In the genomic region with DNA sequence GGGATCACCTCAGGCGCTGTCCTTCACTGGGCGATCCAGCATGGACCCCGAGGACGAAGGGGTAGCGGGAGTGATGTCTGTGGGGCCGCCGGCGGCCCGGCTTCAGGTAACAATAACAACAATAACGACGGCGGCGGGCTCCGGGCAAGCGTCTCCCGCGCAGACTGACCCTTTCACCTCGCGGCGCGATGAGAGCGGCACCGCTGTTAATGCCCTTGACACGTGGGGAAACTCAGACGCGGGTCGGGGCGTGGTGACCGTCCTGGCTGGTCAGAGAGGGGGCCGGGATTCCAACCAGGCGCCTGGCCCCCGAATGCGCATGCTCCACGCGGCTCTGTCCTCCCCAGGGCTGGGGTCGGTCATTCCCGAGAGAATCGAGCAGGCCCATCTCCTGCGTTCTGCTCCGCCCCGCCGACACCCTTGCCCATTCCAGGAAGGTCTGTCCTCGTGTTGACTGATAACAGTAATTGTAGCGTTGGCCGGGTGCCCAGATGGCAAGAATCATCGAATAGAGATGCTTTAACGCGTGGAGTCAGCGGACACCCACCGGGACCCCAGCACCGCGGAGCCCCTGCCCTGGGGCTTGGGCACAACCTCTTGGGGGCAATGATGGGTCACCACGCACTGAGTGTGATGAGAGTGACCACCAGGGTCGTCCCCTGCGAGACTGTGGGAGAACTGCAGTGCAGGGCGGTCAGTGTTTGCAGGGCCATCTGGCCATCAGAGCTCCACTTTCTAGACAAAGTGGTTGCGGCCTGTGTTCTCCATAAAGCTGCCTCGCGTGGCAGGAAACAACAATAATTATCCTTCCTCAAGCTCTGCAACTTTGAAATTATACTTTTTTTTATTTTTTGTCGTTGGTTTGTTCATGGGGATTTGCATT, we compare ENCODE assay signal across 8 cellular contexts. TPM values are rescaled to one million over a fixed set of nuclear protein-coding genes. Genes with fewer than 3 reads are reported as not detected.
DNase-seq lines count a peak whose midpoint lies in the region; ATAC-seq and TF ChIP-seq lines count a peak whose summit lies in the region.

No MANE protein-coding gene starts in this region.

- H3K36me3 Mint-ChIP-seq in activated CD8-positive, alpha-beta memory T cell treated with anti-CD3 and anti-CD28 coated beads, Interleukin-2, amount 10 ng/mL, durations not matched to agents 7 days and 5 days, result peaks cover 62% of the 10 kb centered on the region
- peaks cover 42% of the 10 kb centered on the region for H3K36me3 Mint-ChIP-seq in mesothelial cell of epicardium

- DNase-seq in GM12864 (ENCODE audit: low read depth) (no peak), NCI-H2227 treated with DMSO at 0.1 percent for 48 hours (lab: John Stamatoyannopoulos, UW) (peak; percentile 87), epithelial cell of esophagus (ENCODE audit: low read depth) (peak; percentile 62), mesothelial cell of epicardium (ENCODE audit: low spot score in 2 of 2, unreplicated experiment in 2 of 2) (peak; percentile 86 to 91), NCI-H1694 treated with DMSO at 0.1 percent for 48 hours (lab: John Stamatoyannopoulos, UW) (no peak)
- DNase-seq in activated CD8-positive, alpha-beta memory T cell treated with anti-CD3 and anti-CD28 coated beads, Interleukin-2, amount 10 ng/mL, durations not matched to agents 7 days and 5 days, result peak; percentile 64
- peak; percentile 5 for DNase-seq in stimulated activated CD8-positive, alpha-beta memory T cell treated with anti-CD3 and anti-CD28 coated beads, Interleukin-15, amount 100 ng/mL, for 1 hour (ENCODE audit: low read depth)

- H3K4me3 ChIP-seq in GM12864 (ENCODE audit: low read depth, low read length) (peak overlapping the region; percentile 82), epithelial cell of esophagus (ENCODE audit: low read length) (peak overlapping the region; percentile 81)

- ATAC-seq in HG02884 (IDR thresholded peaks at IDR 0.05; ENCODE audit: unreplicated experiment), result peak; percentile 30
- ATAC-seq in activated CD8-positive, alpha-beta memory T cell treated with anti-CD3 and anti-CD28 coated beads, Interleukin-2, amount 10 ng/mL, durations not matched to agents 7 days and 5 days, result peak; percentile 17

- H3K27me3 Mint-ChIP-seq in activated CD8-positive, alpha-beta memory T cell treated with anti-CD3 and anti-CD28 coated beads, Interleukin-2, amount 10 ng/mL, durations not matched to agents 7 days and 5 days, result no peaks in the 10 kb centered on the region
- H3K27me3 Mint-ChIP-seq in mesothelial cell of epicardium (ENCODE audit: low read depth), result no peaks in the 10 kb centered on the region

- H3K4me3 Mint-ChIP-seq in activated CD8-positive, alpha-beta memory T cell treated with anti-CD3 and anti-CD28 coated beads, Interleukin-2, amount 10 ng/mL, durations not matched to agents 7 days and 5 days, result peak overlapping the region; percentile 90
- peak overlapping the region; percentile 96 for H3K4me3 Mint-ChIP-seq in mesothelial cell of epicardium

- TF ChIP-seq CTCF in GM12864 (IDR thresholded peaks at IDR 0.05; ENCODE audit: low read depth, low read length, missing control alignments) (no peak), epithelial cell of esophagus (IDR thresholded peaks at IDR 0.05; ENCODE audit: insufficient read depth, low read depth, low read length, missing control alignments) (no peak), mesothelial cell of epicardium (IDR thresholded peaks at IDR 0.05; ENCODE audit: unreplicated experiment) (no peak)

- CTCF ChIA-PET in activated CD8-positive, alpha-beta memory T cell treated with anti-CD3 and anti-CD28 coated beads, Interleukin-2, amount 10 ng/mL, durations not matched to agents 7 days and 5 days (lab: Charles Lee), result interaction anchor here (0.8 to 1.3 kb wide), 2 partner anchors 51 to 81 kb away, joined by 3 read pairs; a partner anchor contains a TSS

- peaks cover 23% of the 10 kb centered on the region for H3K4me1 Mint-ChIP-seq in activated CD8-positive, alpha-beta memory T cell treated with anti-CD3 and anti-CD28 coated beads, Interleukin-2, amount 10 ng/mL, durations not matched to agents 7 days and 5 days
- H3K4me1 Mint-ChIP-seq in mesothelial cell of epicardium, result peaks cover 37% of the 10 kb centered on the region

- peaks cover 23% of the 10 kb centered on the region for H3K9me3 Mint-ChIP-seq in activated CD8-positive, alpha-beta memory T cell treated with anti-CD3 and anti-CD28 coated beads, Interleukin-2, amount 10 ng/mL, durations not matched to agents 7 days and 5 days (ENCODE audit: low read depth)
- H3K9me3 Mint-ChIP-seq in mesothelial cell of epicardium, result peaks cover 16% of the 10 kb centered on the region

- H3K27ac Mint-ChIP-seq in activated CD8-positive, alpha-beta memory T cell treated with anti-CD3 and anti-CD28 coated beads, Interleukin-2, amount 10 ng/mL, durations not matched to agents 7 days and 5 days, result peak overlapping the region; percentile 84
- peak overlapping the region; percentile 99 for H3K27ac Mint-ChIP-seq in mesothelial cell of epicardium

RNA-seq across cellular contexts. Expression of a gene that starts 0.5 kb away (rescaled TPM):
- 1 to 10 TPM; 4.8 to 5.0 TPM for total RNA-seq in activated CD8-positive, alpha-beta memory T cell treated with anti-CD3 and anti-CD28 coated beads, Interleukin-2, amount 10 ng/mL, durations not matched to agents 7 days and 5 days
- total RNA-seq in mesothelial cell of epicardium, result 21.6 to 22.1 TPM (median 21.9 TPM) in 3 replicates

RNA-seq across cellular contexts. Expression of a gene that starts 25.9 kb away (rescaled TPM):
- 10 to 100 TPM; 78.3 to 82.7 TPM for total RNA-seq in activated CD8-positive, alpha-beta memory T cell treated with anti-CD3 and anti-CD28 coated beads, Interleukin-2, amount 10 ng/mL, durations not matched to agents 7 days and 5 days
- 31.9 to 38.6 TPM (median 35.8 TPM) in 3 replicates for total RNA-seq in mesothelial cell of epicardium

RNA-seq across cellular contexts. Expression of a gene that starts 47.5 kb away (rescaled TPM):
- 1 to 10 TPM; 4.4 to 6.3 TPM for total RNA-seq in activated CD8-positive, alpha-beta memory T cell treated with anti-CD3 and anti-CD28 coated beads, Interleukin-2, amount 10 ng/mL, durations not matched to agents 7 days and 5 days
- 3.6 to 3.8 TPM (median 3.7 TPM) in 3 replicates for total RNA-seq in mesothelial cell of epicardium

RNA-seq across cellular contexts. Expression of a gene that starts 50.6 kb away (rescaled TPM):
- 10 to 100 TPM; 48.0 to 68.4 TPM for total RNA-seq in activated CD8-positive, alpha-beta memory T cell treated with anti-CD3 and anti-CD28 coated beads, Interleukin-2, amount 10 ng/mL, durations not matched to agents 7 days and 5 days
- 62.7 to 63.5 TPM (median 63.3 TPM) in 3 replicates for total RNA-seq in mesothelial cell of epicardium

Comparison
In these comparisons a context has a peak if more than half of its experiments do, and no peak if none do; other contexts are left out.
1. DNase-seq: peak in NCI-H2227 treated with DMSO at 0.1 percent for 48 hours (single experiment), activated CD8-positive, alpha-beta memory T cell treated with anti-CD3 and anti-CD28 coated beads, Interleukin-2, amount 10 ng/mL, durations not matched to agents 7 days and 5 days (single experiment), epithelial cell of esophagus (single experiment), mesothelial cell of epicardium (2 of 2) and stimulated activated CD8-positive, alpha-beta memory T cell treated with anti-CD3 and anti-CD28 coated beads, Interleukin-15, amount 100 ng/mL, for 1 hour (single experiment); none in GM12864 (single experiment) and NCI-H1694 treated with DMSO at 0.1 percent for 48 hours (single experiment).